In genomic region chr1:66557157-66557556, GRCh38 we compare ENCODE assay signal across 19 cellular contexts. TPM values are rescaled to one million over a fixed set of nuclear protein-coding genes. Genes with fewer than 3 reads are reported as not detected.
"Had no signal": no experiment of that assay in that cellular context is flagged by ENCODE, and none has a peak within 500 bp of the region (broad histone marks: within the 10 kb centered on the region; RNA-seq: fewer than 3 reads in every experiment).

No MANE protein-coding gene starts in this region.

- H3K9me3 ChIP-seq: body of pancreas, heart left ventricle, left lung, psoas muscle, right lobe of liver, spleen had no signal

- H3K27ac ChIP-seq: body of pancreas, epithelial cell of prostate, left lung, psoas muscle, right lobe of liver, spleen had no signal

- DNase-seq: activated B cell treated with CpG ODN at 0.5 μM for 24 hours; activated CD4-positive, alpha-beta T cell treated with anti-CD3 and anti-CD28 coated beads, Interleukin-2, amount 10 ng/mL, durations not matched to agents 24 days and 14 days; activated CD8-positive, alpha-beta memory T cell treated with anti-CD3 and anti-CD28 coated beads for 24 hours; activated naive CD4-positive, alpha-beta T cell treated with anti-CD3 and anti-CD28 coated beads for 36 hours; body of pancreas; central memory CD4-positive, alpha-beta T cell; effector memory CD8-positive, alpha-beta T cell; heart left ventricle; islet precursor cell; left lung; occipital lobe; psoas muscle; right lobe of liver; spleen; stimulated activated CD4-positive, alpha-beta T cell treated with anti-CD3 and anti-CD28 coated beads, Interleukin-1b, Interleukin-23, amount 100 ng/mL, for 48 hours; trophoblast cell had no signal

- ATAC-seq: activated T-helper 17 cell treated with anti-CD3 and anti-CD28 coated beads, Interleukin-2, amount 50 U/mL, for 72 hours; body of pancreas; effector memory CD8-positive, alpha-beta T cell; left lung; psoas muscle; right lobe of liver; stimulated activated memory B cell treated with anti-CD40 and anti-IgM and Interleukin-4, amounts not matched to agents 10 μg/mL and 1 μg/mL and 100 μg/mL, for 72 hours had no signal

- H3K27me3 ChIP-seq: body of pancreas, heart left ventricle, left lung, right lobe of liver, spleen had no signal

- H3K36me3 ChIP-seq: left lung, right lobe of liver, spleen had no signal

- H3K4me3 ChIP-seq: body of pancreas, heart left ventricle, left lung, psoas muscle, right lobe of liver, spleen had no signal

- H3K4me1 ChIP-seq: body of pancreas, left lung, psoas muscle, right lobe of liver, spleen had no signal

RNA-seq across cellular contexts. Expression of gene SGIP1, which starts 23.2 kb away (rescaled TPM):
- total RNA-seq: activated B cell treated with CpG ODN at 0.5 μM for 24 hours; activated CD4-positive, alpha-beta T cell treated with anti-CD3 and anti-CD28 coated beads, Interleukin-2, amount 10 ng/mL, durations not matched to agents 24 days and 14 days; activated T-helper 17 cell treated with anti-CD3 and anti-CD28 coated beads, Interleukin-2, amount 50 U/mL, for 72 hours had no signal
